1 cellular context compared by ENCODE assay signal in genomic region chr16:81615411-81615810, GRCh38.
TF ChIP-seq lines count a peak whose summit lies in the region.

No MANE protein-coding gene starts in this region.

TF ChIP-seq in HEK293, 187 proteins besides CTCF, POLR2A, EP300 and RAD21 (continued from another document):
- TF ChIP-seq ZSCAN4 (tag by site-specific recombination; IDR thresholded peaks at IDR 0.05) = peak; percentile 75
- 0 out of 2 replicates have a peak, but pooled peaks have one; percentile 10 for TF ChIP-seq ZNF311 (tag by site-specific recombination; IDR thresholded peaks at IDR 0.05; ENCODE audit: borderline replicate concordance)
- TF ChIP-seq ZNF416 (tag by site-specific recombination; IDR thresholded peaks at IDR 0.05) = no peak
- TF ChIP-seq ZNF280D (tag by site-specific recombination; IDR thresholded peaks at IDR 0.05) = no peak
- TF ChIP-seq ZNF366 (tag by site-specific recombination; conservative IDR thresholded peaks at IDR 0.05) = no peak
- no peak for TF ChIP-seq ZNF140 (tag by site-specific recombination; IDR thresholded peaks at IDR 0.05)
- TF ChIP-seq, protein P1, sequence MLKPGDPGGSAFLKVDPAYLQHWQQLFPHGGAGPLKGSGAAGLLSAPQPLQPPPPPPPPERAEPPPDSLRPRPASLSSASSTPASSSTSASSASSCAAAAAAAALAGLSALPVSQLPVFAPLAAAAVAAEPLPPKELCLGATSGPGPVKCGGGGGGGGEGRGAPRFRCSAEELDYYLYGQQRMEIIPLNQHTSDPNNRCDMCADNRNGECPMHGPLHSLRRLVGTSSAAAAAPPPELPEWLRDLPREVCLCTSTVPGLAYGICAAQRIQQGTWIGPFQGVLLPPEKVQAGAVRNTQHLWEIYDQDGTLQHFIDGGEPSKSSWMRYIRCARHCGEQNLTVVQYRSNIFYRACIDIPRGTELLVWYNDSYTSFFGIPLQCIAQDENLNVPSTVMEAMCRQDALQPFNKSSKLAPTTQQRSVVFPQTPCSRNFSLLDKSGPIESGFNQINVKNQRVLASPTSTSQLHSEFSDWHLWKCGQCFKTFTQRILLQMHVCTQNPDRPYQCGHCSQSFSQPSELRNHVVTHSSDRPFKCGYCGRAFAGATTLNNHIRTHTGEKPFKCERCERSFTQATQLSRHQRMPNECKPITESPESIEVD (tag by site-specific recombination; IDR thresholded peaks at IDR 0.05) = no peak
- TF ChIP-seq ZNF670 (tag by site-specific recombination; IDR thresholded peaks at IDR 0.05; ENCODE audit: low read depth) = no peak
